Comparison of ENCODE assay signal across 20 cellular contexts in the genomic region with DNA sequence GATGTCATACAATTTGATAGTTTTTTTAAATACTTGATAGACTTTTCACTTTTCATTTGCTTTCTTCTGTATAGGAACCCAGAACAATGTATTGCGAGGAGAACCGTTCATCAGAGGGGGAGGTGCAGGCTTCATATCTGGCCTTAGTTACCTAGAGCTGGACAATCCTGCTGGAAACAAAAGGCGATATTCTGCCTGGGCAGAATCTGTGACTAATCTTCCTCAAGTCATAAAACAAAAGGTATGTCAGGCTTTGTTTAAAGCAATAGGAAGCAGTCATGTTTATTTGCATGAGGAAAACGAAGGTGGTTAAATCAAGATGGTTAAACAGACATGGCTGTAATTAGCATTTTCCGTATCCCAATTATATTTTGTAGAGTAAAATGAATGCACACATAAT. TPM values are rescaled to one million over a fixed set of nuclear protein-coding genes. Genes with fewer than 3 reads are reported as not detected.
A peak's percentile ranks its signal among the peaks of the same experiment; 100 is the strongest.
DNase-seq lines count a peak whose midpoint lies in the region; ATAC-seq, FAIRE-seq and TF ChIP-seq lines count a peak whose summit lies in the region.
"Had no signal": no experiment of that assay in that cellular context is flagged by ENCODE, and none has a peak within 500 bp of the region (broad histone marks: within the 10 kb centered on the region; RNA-seq: fewer than 3 reads in every experiment).

No MANE protein-coding gene starts in this region.

- TF ChIP-seq CTCF in PC-3 (conservative IDR thresholded peaks at IDR 0.05; ENCODE audit: low read depth, low read length) (no peak), endothelial cell of umbilical vein (IDR thresholded peaks at IDR 0.05; ENCODE audit: extremely low read depth in 1 of 2, insufficient read depth in 1 of 2, low read depth in 1 of 2, low read length in 2 of 2) (no peak)

- H4K20me1 ChIP-seq in PC-3 (ENCODE audit: low read length) (no peaks in the 10 kb centered on the region), endothelial cell of umbilical vein (replicated peaks; ENCODE audit: control insufficient read depth, extremely low read depth, insufficient read depth, low read length) (no peaks in the 10 kb centered on the region)

- H3F3A ChIP-seq in PC-3 (ENCODE audit: low read length, unreplicated experiment): no peaks in the 10 kb centered on the region

- CTCF ChIA-PET in PC-3 (lab: Charles Lee): no interaction called here
- CTCF ChIA-PET in endothelial cell of umbilical vein (lab: Charles Lee): no interaction called here

- H3K4me2 ChIP-seq in PC-3 (ENCODE audit: low read length) (no peak overlapping the region), endothelial cell of umbilical vein (ENCODE audit: insufficient read depth, low read length) (no peak overlapping the region)
- H3K4me2 ChIP-seq: A549 had no signal

- intact Hi-C loops in PC-3 (cut with micrococcal nuclease): no loop called here
- intact Hi-C loops in endothelial cell of umbilical vein (cut with micrococcal nuclease): no loop called here

- H2AFZ ChIP-seq in PC-3 (ENCODE audit: low read length) (no peak overlapping the region), endothelial cell of umbilical vein (ENCODE audit: low read depth, low read length) (no peak overlapping the region)

- ATAC-seq in PC-3: peak; percentile 69; the same call in 1 of the 2 replicates
- ATAC-seq: A549; CD8-positive, alpha-beta T cell had no signal

- H3K9me1 ChIP-seq in endothelial cell of umbilical vein (replicated peaks; ENCODE audit: control insufficient read depth, extremely low read depth, insufficient read depth, low read length): no peaks in the 10 kb centered on the region

- H3K79me2 ChIP-seq in PC-3 (ENCODE audit: low read length) (no peaks in the 10 kb centered on the region), endothelial cell of umbilical vein (ENCODE audit: control insufficient read depth, insufficient read depth, low read length) (no peaks in the 10 kb centered on the region)

- H3K9me2 ChIP-seq in PC-3 (replicated peaks; ENCODE audit: low read length): no peaks in the 10 kb centered on the region

- FAIRE-seq in HTR-8/SVneo (lab: Jason Lieb, UNC): peak; percentile 13
- no peak for FAIRE-seq in endothelial cell of umbilical vein (lab: Jason Lieb, UNC)
- FAIRE-seq: D721Med, G401.6, GM12891 had no signal

- H3K36me3 ChIP-seq in PC-3 (ENCODE audit: low read depth, low read length) (peaks cover 7% of the 10 kb centered on the region; the same call in 1 of the 2 replicates), endothelial cell of umbilical vein (ENCODE audit: control insufficient read depth in 2 of 2, extremely low read depth in 1 of 2, insufficient read depth in 2 of 2, low read length in 2 of 2) (no peaks in the 10 kb centered on the region)
- no peaks in the 10 kb centered on the region for H3K36me3 ChIP-seq in effector memory CD4-positive, alpha-beta T cell (ENCODE audit: control insufficient read depth, insufficient read depth, low read length)

- peaks cover 8% of the 10 kb centered on the region for H3K4me1 ChIP-seq in PC-3 (ENCODE audit: insufficient read depth, low read length)
- H3K4me1 ChIP-seq in endothelial cell of umbilical vein (ENCODE audit: control insufficient read depth, extremely low read depth, insufficient read depth, low read length): no peaks in the 10 kb centered on the region
- no peaks in the 10 kb centered on the region for H3K4me1 ChIP-seq in effector memory CD4-positive, alpha-beta T cell (ENCODE audit: control insufficient read depth, insufficient read depth, low read length, poor library complexity, severe bottlenecking)
- H3K4me1 ChIP-seq: A549 had no signal

- H3K4me3 ChIP-seq in PC-3 (ENCODE audit: low read length): no peak overlapping the region
- H3K4me3 ChIP-seq in endothelial cell of umbilical vein (replicated peaks in 1 of 3; ENCODE audit: insufficient read depth in 1 of 3, low read depth in 1 of 3, low read length in 3 of 3): no peak overlapping the region
- no peak overlapping the region for H3K4me3 ChIP-seq in effector memory CD4-positive, alpha-beta T cell (ENCODE audit: insufficient read depth, low read depth, low read length, poor library complexity, severe bottlenecking)
- H3K4me3 ChIP-seq: A549 had no signal

- BruUV-seq in PC-3 (replicated peaks; lab: Mats Ljungman, UMichigan) (no TSS peak), endothelial cell of umbilical vein (replicated peaks; lab: Mats Ljungman, UMichigan) (no TSS peak)

- H3K27me3 ChIP-seq in PC-3 (ENCODE audit: low read length) (no peaks in the 10 kb centered on the region), endothelial cell of umbilical vein (ENCODE audit: control insufficient read depth in 2 of 2, insufficient read depth in 2 of 2, low read length in 2 of 2) (no peaks in the 10 kb centered on the region)
- no peaks in the 10 kb centered on the region for H3K27me3 ChIP-seq in effector memory CD4-positive, alpha-beta T cell (replicated peaks; ENCODE audit: control insufficient read depth, insufficient read depth, low read length, poor library complexity, severe bottlenecking)

- POLR2A ChIA-PET in PC-3 (lab: Charles Lee; ENCODE audit: unreplicated experiment): interaction anchor here (0.6 kb wide), 1 partner anchor 513 kb away, joined by 7 read pairs; no protein-coding TSS in a partner anchor
- POLR2A ChIA-PET in endothelial cell of umbilical vein (lab: Charles Lee): no interaction called here

- H3K9me3 ChIP-seq in PC-3 (ENCODE audit: low read length) (0 out of 2 replicates have a peak, but pooled peaks cover 4% of the 10 kb centered on the region), endothelial cell of umbilical vein (replicated peaks; ENCODE audit: control insufficient read depth, insufficient read depth, low read length) (no peaks in the 10 kb centered on the region)
- no peaks in the 10 kb centered on the region for H3K9me3 ChIP-seq in effector memory CD4-positive, alpha-beta T cell (ENCODE audit: control insufficient read depth, low read length)

- dilution Hi-C loops in endothelial cell of umbilical vein (cut with MboI; ENCODE audit: extremely low pct_ligation_motif_present, low sequenced_read_pairs): no loop called here

- no peak overlapping the region for H3K27ac ChIP-seq in PC-3 (ENCODE audit: low read length)
- H3K27ac ChIP-seq in endothelial cell of umbilical vein (ENCODE audit: insufficient read depth, low read depth, low read length): no peak overlapping the region
- H3K27ac ChIP-seq in effector memory CD4-positive, alpha-beta T cell (ENCODE audit: insufficient read depth, low read length, poor library complexity, severe bottlenecking): no peak overlapping the region
- H3K27ac ChIP-seq: A549 had no signal

- H3K9ac ChIP-seq in PC-3 (ENCODE audit: low read length): no peak overlapping the region
- H3K9ac ChIP-seq in endothelial cell of umbilical vein (replicated peaks; ENCODE audit: extremely low read depth, insufficient read depth, low read length): no peak overlapping the region

- TF ChIP-seq POLR2A in endothelial cell of umbilical vein (IDR thresholded peaks at IDR 0.05; ENCODE audit: low read depth, low read length): no peak

- DNase-seq in HTR-8/SVneo (ENCODE audit: insufficient read length, low spot score) (no peak), PC-3 (peak; percentile 44), endothelial cell of umbilical vein (ENCODE audit: low read depth, low spot score) (peak; percentile 28), renal cortical epithelial cell (ENCODE audit: low read depth) (peak; percentile 4), SKM-1 (lab: John Stamatoyannopoulos, UW; ENCODE audit: unreplicated experiment) (no peak), NCI-H345 treated with DMSO at 0.1 percent for 48 hours (lab: John Stamatoyannopoulos, UW; ENCODE audit: unreplicated experiment) (no peak)
- DNase-seq in effector memory CD4-positive, alpha-beta T cell: no peak
- DNase-seq: CD8-positive, alpha-beta T cell; COR-L47; DMS153; DMS79 treated with DMSO at 0.1 percent for 48 hours; EL; GOT3; H9 had no signal

TF ChIP-seq in endothelial cell of umbilical vein, 7 proteins besides CTCF, POLR2A, EP300 and RAD21:
- TF ChIP-seq MYC (IDR thresholded peaks at IDR 0.05; ENCODE audit: low read depth, low read length): no peak
- no peak for TF ChIP-seq POLR2AphosphoS5 (IDR thresholded peaks at IDR 0.05; ENCODE audit: insufficient read depth, low read depth, low read length)
- TF ChIP-seq EZH2 (IDR thresholded peaks at IDR 0.05; ENCODE audit: borderline replicate concordance, low read depth, low read length, severe bottlenecking): no peak
- TF ChIP-seq FOS (IDR thresholded peaks at IDR 0.05; ENCODE audit: borderline replicate concordance, insufficient read depth, low read length): no peak
- TF ChIP-seq JUN (IDR thresholded peaks at IDR 0.05; ENCODE audit: borderline replicate concordance, insufficient read depth, insufficient read length, low read depth): no peak
- TF ChIP-seq, protein P1, sequence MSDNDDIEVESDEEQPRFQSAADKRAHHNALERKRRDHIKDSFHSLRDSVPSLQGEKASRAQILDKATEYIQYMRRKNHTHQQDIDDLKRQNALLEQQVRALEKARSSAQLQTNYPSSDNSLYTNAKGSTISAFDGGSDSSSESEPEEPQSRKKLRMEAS (IDR thresholded peaks at IDR 0.05; ENCODE audit: insufficient read depth, insufficient read length): no peak
- TF ChIP-seq GATA2 (IDR thresholded peaks at IDR 0.05; ENCODE audit: insufficient read depth, insufficient read length, low read depth, low read length): no peak

RNA-seq across cellular contexts. Expression of gene C7, which starts 46.0 kb away (rescaled TPM):
- total RNA-seq in PC-3 (2014; rRNA removed) (not detected in 2 replicates), endothelial cell of umbilical vein (0.29 TPM in 1 of 2 replicates, not detected in the other), renal cortical epithelial cell (not detected in 2 replicates)
- polyA plus RNA-seq in endothelial cell of umbilical vein: 0.08 and 0.37 TPM in 2 replicates
- polyA plus RNA-seq in endothelial cell of umbilical vein (2011; cell fraction: cytosol; rRNA removed): 0.14 and 0.92 TPM in 2 replicates
- polyA plus RNA-seq in endothelial cell of umbilical vein (2011; cell fraction: nucleus; rRNA removed): 0.16 and 0.71 TPM in 2 replicates
- 0.24 TPM in 1 of 2 replicates, not detected in the other for polyA plus RNA-seq in endothelial cell of umbilical vein (2012)
- polyA minus RNA-seq in endothelial cell of umbilical vein: 3.3 TPM in 1 of 2 replicates, not detected in the other
- not detected for polyA minus RNA-seq in endothelial cell of umbilical vein (2011; cell fraction: cytosol; rRNA and poly(A)+ RNA removed)
- polyA minus RNA-seq in endothelial cell of umbilical vein (2011; cell fraction: nucleus; rRNA and poly(A)+ RNA removed): 0.10 TPM in 1 of 2 replicates, not detected in the other
- total RNA-seq: CD8-positive, alpha-beta T cell; HT-29 had no signal
- polyA plus RNA-seq: A549, CD14-positive monocyte had no signal

Comparison
In these comparisons a context has a peak if more than half of its experiments do, and no peak if none do; other contexts are left out.
1. DNase-seq: peak in PC-3 (single experiment), endothelial cell of umbilical vein (single experiment) and renal cortical epithelial cell (single experiment); none in HTR-8/SVneo (single experiment), effector memory CD4-positive, alpha-beta T cell (0 of 3), SKM-1 (single experiment) and NCI-H345 treated with DMSO at 0.1 percent for 48 hours (single experiment).